ENCODE assay signal across 1 cellular context in genomic region chr1:155893389-155894142, GRCh38.
TF ChIP-seq lines count a peak whose summit lies in the region.

No MANE protein-coding gene starts in this region.

TF ChIP-seq in HepG2, 621 proteins besides CTCF, POLR2A, EP300 and RAD21 (continued from another document):
- TF ChIP-seq ZBTB40 (IDR thresholded peaks at IDR 0.05) (no peak), ZBTB40 (CRISPR knock-in tag; IDR thresholded peaks at IDR 0.05) (no peak; the same call in 1 of the 2 replicates), NONO (IDR thresholded peaks at IDR 0.05) (no peak), NONO (CRISPR knock-in tag; conservative IDR thresholded peaks at IDR 0.05) (no peak), ZNF597 (CRISPR knock-in tag; IDR thresholded peaks at IDR 0.05) (no peak), CEBPG (CRISPR knock-in tag; IDR thresholded peaks at IDR 0.05) (peak; percentile 77), MLX (CRISPR knock-in tag; IDR thresholded peaks at IDR 0.05) (peak; percentile 82), ZNF17 (CRISPR knock-in tag; IDR thresholded peaks at IDR 0.05) (no peak), ZBTB25 (CRISPR knock-in tag; IDR thresholded peaks at IDR 0.05) (peak; percentile 74; the same call in 1 of the 2 replicates), PCBP1 (IDR thresholded peaks at IDR 0.05; ENCODE audit: borderline replicate concordance, low read depth, low read length) (no peak), BCLAF1 (IDR thresholded peaks at IDR 0.05) (no peak), GABPB1 (CRISPR knock-in tag; IDR thresholded peaks at IDR 0.05) (peak; percentile 37), GATA4 (IDR thresholded peaks at IDR 0.05; ENCODE audit: borderline replicate concordance, low read depth) (no peak), FOXP1 (IDR thresholded peaks at IDR 0.05) (0 out of 2 replicates have a peak, but pooled peaks have one; percentile 15), FOXP1 (CRISPR knock-in tag; IDR thresholded peaks at IDR 0.05) (peak; percentile 87; the same call in 1 of the 2 replicates), MNT (IDR thresholded peaks at IDR 0.05) (peak; percentile 43; the same call in 1 of the 2 replicates), ZGPAT (CRISPR knock-in tag; IDR thresholded peaks at IDR 0.05) (peak; percentile 48; the same call in 1 of the 2 replicates), LRRFIP1 (CRISPR knock-in tag; conservative IDR thresholded peaks at IDR 0.05) (no peak), THAP11 (CRISPR knock-in tag; IDR thresholded peaks at IDR 0.05) (0 out of 2 replicates have a peak, but pooled peaks have one; percentile 34), BCL3 (CRISPR knock-in tag; IDR thresholded peaks at IDR 0.05) (no peak), LCORL (IDR thresholded peaks at IDR 0.05) (peak; percentile 40; the same call in 1 of the 2 replicates), LCORL (CRISPR knock-in tag; IDR thresholded peaks at IDR 0.05) (peak; percentile 29; the same call in 1 of the 2 replicates)
